In genomic region chr3:52238761-52239701, GRCh38 we compare ENCODE assay signal across 1 cellular context.
A peak's percentile ranks its signal among the peaks of the same experiment; 100 is the strongest.
TF ChIP-seq lines count a peak whose summit lies in the region.

TSS of gene TWF2 (minus strand) at chr3:52239158. CDS start at chr3:52239016, 142 bp downstream.

TF ChIP-seq in GM12878, 131 proteins besides CTCF, POLR2A, EP300 and RAD21 (continued from another document):
- TF ChIP-seq MLLT1 (IDR thresholded peaks at IDR 0.05) (no peak), MYC (IDR thresholded peaks at IDR 0.05; ENCODE audit: insufficient read depth, insufficient read length, insufficient replicate concordance, low read length, severe bottlenecking) (peak; percentile 45), BRCA1 (IDR thresholded peaks at IDR 0.05; ENCODE audit: low read depth, low read length) (no peak), PKNOX1 (IDR thresholded peaks at IDR 0.05) (peak; percentile 84), HDGF (IDR thresholded peaks at IDR 0.05) (peak; percentile 72; the same call in 1 of the 2 replicates), FOS (IDR thresholded peaks at IDR 0.05; ENCODE audit: borderline replicate concordance, extremely low read depth, insufficient read length) (no peak), NR2C1 (IDR thresholded peaks at IDR 0.05) (peak; percentile 28; the same call in 1 of the 2 replicates), GATAD2B (conservative IDR thresholded peaks at IDR 0.05; ENCODE audit: low read depth) (peak; percentile 97), CBX5 (IDR thresholded peaks at IDR 0.05; ENCODE audit: low read depth) (no peak), NKRF (conservative IDR thresholded peaks at IDR 0.05) (peak; percentile 33), FOXK2 (IDR thresholded peaks at IDR 0.05) (no peak), ATF2 (IDR thresholded peaks at IDR 0.05; ENCODE audit: low read length) (no peak), ATF3 (IDR thresholded peaks at IDR 0.05; ENCODE audit: borderline replicate concordance, extremely low read depth, low read depth, low read length) (no peak), CHD4 (IDR thresholded peaks at IDR 0.05) (no peak), PBX3 (IDR thresholded peaks at IDR 0.05; ENCODE audit: insufficient replicate concordance, low read depth, low read length) (peak; percentile 72), ASH2L (IDR thresholded peaks at IDR 0.05; ENCODE audit: borderline replicate concordance, low read depth) (no peak), CUX1 (IDR thresholded peaks at IDR 0.05; ENCODE audit: insufficient replicate concordance, low read depth, low read length) (no peak), DPF2 (IDR thresholded peaks at IDR 0.05) (peak; percentile 74; the same call in 1 of the 2 replicates), MTA3 (IDR thresholded peaks at IDR 0.05; ENCODE audit: borderline replicate concordance, low read length) (no peak), IKZF1 (conservative IDR thresholded peaks at IDR 0.05) (peak; percentile 60), IKZF2 (IDR thresholded peaks at IDR 0.05) (no peak; a peak in 1 of 4 replicates), CEBPZ (IDR thresholded peaks at IDR 0.05; ENCODE audit: low read depth, low read length) (no peak), SP1 (IDR thresholded peaks at IDR 0.05; ENCODE audit: low read depth, low read length) (peak; percentile 40), RAD51 (IDR thresholded peaks at IDR 0.05) (no peak)
